In the genomic region with DNA sequence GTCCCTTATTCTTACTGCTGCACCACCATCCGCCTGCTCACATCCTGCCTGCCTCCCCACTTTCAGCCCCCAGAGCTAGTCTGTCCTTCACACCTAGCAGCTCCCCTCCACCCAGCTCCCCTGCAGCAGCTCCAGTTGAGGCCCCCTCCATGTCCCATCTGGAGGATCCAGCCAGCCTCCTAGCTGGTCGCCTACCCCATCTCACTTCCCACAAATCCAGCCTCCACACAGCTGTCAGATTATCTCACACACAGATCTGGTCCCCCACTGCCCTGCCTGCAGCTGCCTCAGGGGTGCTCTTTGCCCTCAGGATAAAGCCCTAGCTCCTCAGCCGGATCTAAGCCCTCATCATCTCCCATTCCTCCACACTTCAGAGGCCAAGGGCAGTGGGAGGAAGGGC, we compare ENCODE assay signal across 1 cellular context.
TF ChIP-seq lines count a peak whose summit lies in the region.

No MANE protein-coding gene starts in this region.

TF ChIP-seq in H1, 55 proteins besides CTCF, POLR2A, EP300 and RAD21:
- TF ChIP-seq SIX5 (IDR thresholded peaks at IDR 0.05; ENCODE audit: low read depth, low read length) (no peak), RBBP5 (IDR thresholded peaks at IDR 0.05; ENCODE audit: borderline replicate concordance, low read depth, low read length) (no peak), SP2 (IDR thresholded peaks at IDR 0.05; ENCODE audit: low read length) (no peak), JUND (IDR thresholded peaks at IDR 0.05; ENCODE audit: low read length) (no peak), MAFK (IDR thresholded peaks at IDR 0.05; ENCODE audit: low read depth, low read length) (no peak)
- TF ChIP-seq, protein P1, sequence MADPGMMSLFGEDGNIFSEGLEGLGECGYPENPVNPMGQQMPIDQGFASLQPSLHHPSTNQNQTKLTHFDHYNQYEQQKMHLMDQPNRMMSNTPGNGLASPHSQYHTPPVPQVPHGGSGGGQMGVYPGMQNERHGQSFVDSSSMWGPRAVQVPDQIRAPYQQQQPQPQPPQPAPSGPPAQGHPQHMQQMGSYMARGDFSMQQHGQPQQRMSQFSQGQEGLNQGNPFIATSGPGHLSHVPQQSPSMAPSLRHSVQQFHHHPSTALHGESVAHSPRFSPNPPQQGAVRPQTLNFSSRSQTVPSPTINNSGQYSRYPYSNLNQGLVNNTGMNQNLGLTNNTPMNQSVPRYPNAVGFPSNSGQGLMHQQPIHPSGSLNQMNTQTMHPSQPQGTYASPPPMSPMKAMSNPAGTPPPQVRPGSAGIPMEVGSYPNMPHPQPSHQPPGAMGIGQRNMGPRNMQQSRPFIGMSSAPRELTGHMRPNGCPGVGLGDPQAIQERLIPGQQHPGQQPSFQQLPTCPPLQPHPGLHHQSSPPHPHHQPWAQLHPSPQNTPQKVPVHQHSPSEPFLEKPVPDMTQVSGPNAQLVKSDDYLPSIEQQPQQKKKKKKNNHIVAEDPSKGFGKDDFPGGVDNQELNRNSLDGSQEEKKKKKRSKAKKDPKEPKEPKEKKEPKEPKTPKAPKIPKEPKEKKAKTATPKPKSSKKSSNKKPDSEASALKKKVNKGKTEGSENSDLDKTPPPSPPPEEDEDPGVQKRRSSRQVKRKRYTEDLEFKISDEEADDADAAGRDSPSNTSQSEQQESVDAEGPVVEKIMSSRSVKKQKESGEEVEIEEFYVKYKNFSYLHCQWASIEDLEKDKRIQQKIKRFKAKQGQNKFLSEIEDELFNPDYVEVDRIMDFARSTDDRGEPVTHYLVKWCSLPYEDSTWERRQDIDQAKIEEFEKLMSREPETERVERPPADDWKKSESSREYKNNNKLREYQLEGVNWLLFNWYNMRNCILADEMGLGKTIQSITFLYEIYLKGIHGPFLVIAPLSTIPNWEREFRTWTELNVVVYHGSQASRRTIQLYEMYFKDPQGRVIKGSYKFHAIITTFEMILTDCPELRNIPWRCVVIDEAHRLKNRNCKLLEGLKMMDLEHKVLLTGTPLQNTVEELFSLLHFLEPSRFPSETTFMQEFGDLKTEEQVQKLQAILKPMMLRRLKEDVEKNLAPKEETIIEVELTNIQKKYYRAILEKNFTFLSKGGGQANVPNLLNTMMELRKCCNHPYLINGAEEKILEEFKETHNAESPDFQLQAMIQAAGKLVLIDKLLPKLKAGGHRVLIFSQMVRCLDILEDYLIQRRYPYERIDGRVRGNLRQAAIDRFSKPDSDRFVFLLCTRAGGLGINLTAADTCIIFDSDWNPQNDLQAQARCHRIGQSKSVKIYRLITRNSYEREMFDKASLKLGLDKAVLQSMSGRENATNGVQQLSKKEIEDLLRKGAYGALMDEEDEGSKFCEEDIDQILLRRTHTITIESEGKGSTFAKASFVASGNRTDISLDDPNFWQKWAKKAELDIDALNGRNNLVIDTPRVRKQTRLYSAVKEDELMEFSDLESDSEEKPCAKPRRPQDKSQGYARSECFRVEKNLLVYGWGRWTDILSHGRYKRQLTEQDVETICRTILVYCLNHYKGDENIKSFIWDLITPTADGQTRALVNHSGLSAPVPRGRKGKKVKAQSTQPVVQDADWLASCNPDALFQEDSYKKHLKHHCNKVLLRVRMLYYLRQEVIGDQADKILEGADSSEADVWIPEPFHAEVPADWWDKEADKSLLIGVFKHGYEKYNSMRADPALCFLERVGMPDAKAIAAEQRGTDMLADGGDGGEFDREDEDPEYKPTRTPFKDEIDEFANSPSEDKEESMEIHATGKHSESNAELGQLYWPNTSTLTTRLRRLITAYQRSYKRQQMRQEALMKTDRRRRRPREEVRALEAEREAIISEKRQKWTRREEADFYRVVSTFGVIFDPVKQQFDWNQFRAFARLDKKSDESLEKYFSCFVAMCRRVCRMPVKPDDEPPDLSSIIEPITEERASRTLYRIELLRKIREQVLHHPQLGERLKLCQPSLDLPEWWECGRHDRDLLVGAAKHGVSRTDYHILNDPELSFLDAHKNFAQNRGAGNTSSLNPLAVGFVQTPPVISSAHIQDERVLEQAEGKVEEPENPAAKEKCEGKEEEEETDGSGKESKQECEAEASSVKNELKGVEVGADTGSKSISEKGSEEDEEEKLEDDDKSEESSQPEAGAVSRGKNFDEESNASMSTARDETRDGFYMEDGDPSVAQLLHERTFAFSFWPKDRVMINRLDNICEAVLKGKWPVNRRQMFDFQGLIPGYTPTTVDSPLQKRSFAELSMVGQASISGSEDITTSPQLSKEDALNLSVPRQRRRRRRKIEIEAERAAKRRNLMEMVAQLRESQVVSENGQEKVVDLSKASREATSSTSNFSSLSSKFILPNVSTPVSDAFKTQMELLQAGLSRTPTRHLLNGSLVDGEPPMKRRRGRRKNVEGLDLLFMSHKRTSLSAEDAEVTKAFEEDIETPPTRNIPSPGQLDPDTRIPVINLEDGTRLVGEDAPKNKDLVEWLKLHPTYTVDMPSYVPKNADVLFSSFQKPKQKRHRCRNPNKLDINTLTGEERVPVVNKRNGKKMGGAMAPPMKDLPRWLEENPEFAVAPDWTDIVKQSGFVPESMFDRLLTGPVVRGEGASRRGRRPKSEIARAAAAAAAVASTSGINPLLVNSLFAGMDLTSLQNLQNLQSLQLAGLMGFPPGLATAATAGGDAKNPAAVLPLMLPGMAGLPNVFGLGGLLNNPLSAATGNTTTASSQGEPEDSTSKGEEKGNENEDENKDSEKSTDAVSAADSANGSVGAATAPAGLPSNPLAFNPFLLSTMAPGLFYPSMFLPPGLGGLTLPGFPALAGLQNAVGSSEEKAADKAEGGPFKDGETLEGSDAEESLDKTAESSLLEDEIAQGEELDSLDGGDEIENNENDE (IDR thresholded peaks at IDR 0.05; ENCODE audit: insufficient replicate concordance, low read length) = no peak
TF ChIP-seq in H1: peak in this region for 0.
